ENCODE assay signal across 19 cellular contexts in genomic region chr10:76177945-76178344, GRCh38.
A peak's percentile ranks its signal among the peaks of the same experiment; 100 is the strongest.
DNase-seq lines count a peak whose midpoint lies in the region; ATAC-seq and TF ChIP-seq lines count a peak whose summit lies in the region.
"Had no signal": no experiment of that assay in that cellular context is flagged by ENCODE, and none has a peak within 500 bp of the region (broad histone marks: within the 10 kb centered on the region; RNA-seq: fewer than 3 reads in every experiment).

No MANE protein-coding gene starts in this region.

- TF ChIP-seq POLR2A in esophagus muscularis mucosa (IDR thresholded peaks at IDR 0.05; ENCODE audit: low read depth) (no peak), esophagus squamous epithelium (IDR thresholded peaks at IDR 0.05) (no peak)

- no peak overlapping the region for H3K4me3 ChIP-seq in Caco-2 (ENCODE audit: low read depth, low read length)
- no peak overlapping the region for H3K4me3 ChIP-seq in NT2/D1 (ENCODE audit: insufficient read length, low read depth)
- H3K4me3 ChIP-seq in esophagus muscularis mucosa: no peak overlapping the region
- H3K4me3 ChIP-seq in neural progenitor cell: no peak overlapping the region
- H3K4me3 ChIP-seq in esophagus squamous epithelium: no peak overlapping the region

- no peaks in the 10 kb centered on the region for H4K20me1 ChIP-seq in neural progenitor cell (ENCODE audit: low read depth)

- H3K27me3 ChIP-seq in Caco-2 (replicated peaks; ENCODE audit: control insufficient read depth, insufficient read depth, low read length): no peaks in the 10 kb centered on the region
- H3K27me3 ChIP-seq in NT2/D1 (ENCODE audit: insufficient read depth, insufficient read length): no peaks in the 10 kb centered on the region
- no peaks in the 10 kb centered on the region for H3K27me3 ChIP-seq in esophagus muscularis mucosa
- no peaks in the 10 kb centered on the region for H3K27me3 ChIP-seq in neural progenitor cell
- H3K27me3 ChIP-seq in esophagus squamous epithelium: no peaks in the 10 kb centered on the region

- H3K4me3 Mint-ChIP-seq in Caco-2 (ENCODE audit: unreplicated experiment) (no peak overlapping the region), neural progenitor cell (no peak overlapping the region)
- no peak overlapping the region for H3K4me3 Mint-ChIP-seq in activated CD8-positive, alpha-beta T cell treated with anti-CD3 and anti-CD28 coated beads for 36 hours
- H3K4me3 Mint-ChIP-seq: CD8-positive, alpha-beta T cell had no signal

- CTCF ChIA-PET in Caco-2 (lab: Charles Lee): no interaction called here
- CTCF ChIA-PET in activated CD8-positive, alpha-beta T cell treated with anti-CD3 and anti-CD28 coated beads for 36 hours (lab: Charles Lee): no interaction called here

- H3K27ac ChIP-seq in esophagus muscularis mucosa (replicated peaks in 1 of 4) (no peak overlapping the region), neural progenitor cell (no peak overlapping the region), esophagus squamous epithelium (no peak overlapping the region)

- H3K9me3 ChIP-seq in Caco-2 (peaks cover 6% of the 10 kb centered on the region; the same call in 1 of the 2 replicates), NT2/D1 (ENCODE audit: insufficient read depth, low read length) (no peaks in the 10 kb centered on the region), esophagus muscularis mucosa (no peaks in the 10 kb centered on the region), neural progenitor cell (ENCODE audit: low read depth) (no peaks in the 10 kb centered on the region), esophagus squamous epithelium (no peaks in the 10 kb centered on the region)

- TF ChIP-seq CTCF in Caco-2 (IDR thresholded peaks at IDR 0.05; ENCODE audit: insufficient read depth in 1 of 2, low read depth in 1 of 2, low read length in 1 of 2, severe bottlenecking in 1 of 2, unreplicated experiment in 1 of 2) (no peak), esophagus muscularis mucosa (IDR thresholded peaks at IDR 0.05) (no peak), neural progenitor cell (IDR thresholded peaks at IDR 0.05) (no peak), esophagus squamous epithelium (IDR thresholded peaks at IDR 0.05) (no peak)
- no peak for TF ChIP-seq CTCF in activated CD8-positive, alpha-beta T cell treated with anti-CD3 and anti-CD28 coated beads for 36 hours (IDR thresholded peaks at IDR 0.05)

- H3K4me2 ChIP-seq in neural progenitor cell: no peak overlapping the region

- ATAC-seq in activated CD8-positive, alpha-beta T cell treated with anti-CD3 and anti-CD28 coated beads for 36 hours: no peak
- ATAC-seq in GM21723 (IDR thresholded peaks at IDR 0.05; ENCODE audit: unreplicated experiment): no peak
- ATAC-seq: CD8-positive, alpha-beta T cell; SK-N-SH treated with all-trans-retinoic acid at 6 μM for 48 hours had no signal

- no peaks in the 10 kb centered on the region for H3K36me3 ChIP-seq in Caco-2 (ENCODE audit: control insufficient read depth, insufficient read depth, low read length)
- no peaks in the 10 kb centered on the region for H3K36me3 ChIP-seq in NT2/D1 (ENCODE audit: insufficient read depth, insufficient read length, low read length)
- H3K36me3 ChIP-seq in esophagus muscularis mucosa: no peaks in the 10 kb centered on the region
- H3K36me3 ChIP-seq in neural progenitor cell: no peaks in the 10 kb centered on the region
- H3K36me3 ChIP-seq in esophagus squamous epithelium: no peaks in the 10 kb centered on the region

- no TSS peak for BruUV-seq in Caco-2 (replicated peaks; lab: Mats Ljungman, UMichigan)

- H3K9me3 Mint-ChIP-seq in Caco-2 (ENCODE audit: unreplicated experiment) (peaks cover 30% of the 10 kb centered on the region), neural progenitor cell (peaks cover 24% of the 10 kb centered on the region)
- H3K9me3 Mint-ChIP-seq in activated CD8-positive, alpha-beta T cell treated with anti-CD3 and anti-CD28 coated beads for 36 hours: no peaks in the 10 kb centered on the region
- H3K9me3 Mint-ChIP-seq: CD8-positive, alpha-beta T cell had no signal

- H3K36me3 Mint-ChIP-seq in Caco-2 (ENCODE audit: insufficient read depth, unreplicated experiment) (peaks cover 18% of the 10 kb centered on the region), neural progenitor cell (peaks cover 2% of the 10 kb centered on the region)
- no peaks in the 10 kb centered on the region for H3K36me3 Mint-ChIP-seq in activated CD8-positive, alpha-beta T cell treated with anti-CD3 and anti-CD28 coated beads for 36 hours (ENCODE audit: low read depth)
- H3K36me3 Mint-ChIP-seq: CD8-positive, alpha-beta T cell had no signal

- H3K4me1 Mint-ChIP-seq in Caco-2 (ENCODE audit: low read depth, unreplicated experiment): peaks cover 41% of the 10 kb centered on the region
- peaks cover 21% of the 10 kb centered on the region for H3K4me1 Mint-ChIP-seq in neural progenitor cell
- no peaks in the 10 kb centered on the region for H3K4me1 Mint-ChIP-seq in activated CD8-positive, alpha-beta T cell treated with anti-CD3 and anti-CD28 coated beads for 36 hours (ENCODE audit: low read depth)

- no peaks in the 10 kb centered on the region for H3F3A ChIP-seq in neural progenitor cell (ENCODE audit: low read depth)

- TF ChIP-seq EP300 in esophagus muscularis mucosa (IDR thresholded peaks at IDR 0.05): no peak

- POLR2A ChIA-PET in Caco-2 (lab: Charles Lee): no interaction called here
- POLR2A ChIA-PET in activated CD8-positive, alpha-beta T cell treated with anti-CD3 and anti-CD28 coated beads for 36 hours (lab: Charles Lee): no interaction called here

- DNase-seq in Caco-2 (no peak), NT2/D1 (ENCODE audit: low read depth, low spot score) (peak; percentile 11), esophagus muscularis mucosa (ENCODE audit: extremely low spot score) (peak; percentile 39), neural progenitor cell (ENCODE audit: low spot score) (no peak), esophagus squamous epithelium (lab: John Stamatoyannopoulos, UW) (no peak), GF-D8 (lab: John Stamatoyannopoulos, UW) (no peak)
- no peak for DNase-seq in activated CD8-positive, alpha-beta T cell treated with anti-CD3 and anti-CD28 coated beads for 36 hours
- DNase-seq: CD8-positive, alpha-beta T cell; DMS53; HCEC 1CT; NCI-H1092 treated with DMSO at 0.1 percent for 48 hours; NCI-H2081; NCI-H2171 treated with DMSO at 0.1 percent for 48 hours; NCI-H510A; NCI-H774; RPMI8226; SHP77 treated with DMSO at 0.1 percent for 48 hours had no signal

- H3K9ac ChIP-seq in NT2/D1 (ENCODE audit: insufficient read length, low read depth) (no peak overlapping the region), neural progenitor cell (no peak overlapping the region)

- 100% methylated on average over 2 of the region's 2 CpGs for WGBS in esophagus muscularis mucosa
- WGBS in esophagus squamous epithelium, 2 donors: 90 to 91% methylated on average over 2 of the region's 2 CpGs

- H3K27ac Mint-ChIP-seq in Caco-2 (ENCODE audit: unreplicated experiment): peak overlapping the region; percentile 50
- H3K27ac Mint-ChIP-seq in neural progenitor cell: no peak overlapping the region
- no peak overlapping the region for H3K27ac Mint-ChIP-seq in activated CD8-positive, alpha-beta T cell treated with anti-CD3 and anti-CD28 coated beads for 36 hours
- H3K27ac Mint-ChIP-seq: CD8-positive, alpha-beta T cell had no signal

- H3K27me3 Mint-ChIP-seq in Caco-2 (ENCODE audit: insufficient read depth, unreplicated experiment) (no peaks in the 10 kb centered on the region), neural progenitor cell (ENCODE audit: insufficient read depth, low read depth) (peaks cover 2% of the 10 kb centered on the region)
- no peaks in the 10 kb centered on the region for H3K27me3 Mint-ChIP-seq in activated CD8-positive, alpha-beta T cell treated with anti-CD3 and anti-CD28 coated beads for 36 hours

- intact Hi-C loops in Caco-2 (cut with micrococcal nuclease; ENCODE audit: unreplicated experiment) (no loop called here), esophagus muscularis mucosa (cut with DNase I) (no loop called here), esophagus squamous epithelium (cut with DNase I) (no loop called here)
- intact Hi-C loops in activated CD8-positive, alpha-beta T cell treated with anti-CD3 and anti-CD28 coated beads for 36 hours (cut with micrococcal nuclease): no loop called here

- H3K79me2 ChIP-seq in neural progenitor cell (ENCODE audit: low read depth): no peaks in the 10 kb centered on the region

- H3K4me1 ChIP-seq in Caco-2: peaks cover 26% of the 10 kb centered on the region
- no peaks in the 10 kb centered on the region for H3K4me1 ChIP-seq in NT2/D1 (ENCODE audit: insufficient read depth, insufficient read length)
- no peaks in the 10 kb centered on the region for H3K4me1 ChIP-seq in esophagus muscularis mucosa
- H3K4me1 ChIP-seq in neural progenitor cell: peaks cover 3% of the 10 kb centered on the region
- H3K4me1 ChIP-seq in esophagus squamous epithelium: peaks cover 0 to 6% (median 0%) of the 10 kb centered on the region in 3 donors

- peak overlapping the region; percentile 38 for H2AFZ ChIP-seq in neural progenitor cell (replicated peaks)

Comparison
In these comparisons a context has a peak if more than half of its experiments do, and no peak if none do; other contexts are left out.
1. DNase-seq: peak in NT2/D1 (single experiment) and esophagus muscularis mucosa (single experiment); none in Caco-2 (0 of 2), neural progenitor cell (single experiment), esophagus squamous epithelium (single experiment), activated CD8-positive, alpha-beta T cell treated with anti-CD3 and anti-CD28 coated beads for 36 hours (single experiment) and GF-D8 (single experiment).